In genomic region chr11:46338988-46339666, GRCh38 we compare ENCODE assay signal across 8 cellular contexts. TPM values are rescaled to one million over a fixed set of nuclear protein-coding genes. Genes with fewer than 3 reads are reported as not detected.
DNase-seq lines count a peak whose midpoint lies in the region; ATAC-seq and TF ChIP-seq lines count a peak whose summit lies in the region.

No MANE protein-coding gene starts in this region.

- H3K36me3 ChIP-seq in Peyer's patch, result no peaks in the 10 kb centered on the region
- no peaks in the 10 kb centered on the region for H3K36me3 ChIP-seq in left ventricle myocardium inferior

- intact Hi-C loops in left ventricle myocardium inferior (cut with micrococcal nuclease), result no loop called here
- intact Hi-C loops in sciatic nerve (cut with DNase I), result no loop called here

- H3K4me3 ChIP-seq in Peyer's patch (peak overlapping the region in 1 of 4 donors; percentile 8), left ventricle myocardium inferior (peak overlapping the region; percentile 57)

- H3K27me3 ChIP-seq in Peyer's patch (no peaks in the 10 kb centered on the region), left ventricle myocardium inferior (ENCODE audit: low read depth) (peaks cover 5% of the 10 kb centered on the region)

- H3K9me3 ChIP-seq in Peyer's patch (no peaks in the 10 kb centered on the region), left ventricle myocardium inferior (replicated peaks) (no peaks in the 10 kb centered on the region)

- H3K4me1 ChIP-seq in Peyer's patch, result no peaks in the 10 kb centered on the region
- H3K4me1 ChIP-seq in left ventricle myocardium inferior, result peaks cover 66% of the 10 kb centered on the region

- no peak for DNase-seq in HEK293T (ENCODE audit: extremely low spot score)
- no peak for DNase-seq in Peyer's patch
- peak; percentile 61 for DNase-seq in left ventricle myocardium inferior
- no peak for DNase-seq in sciatic nerve (ENCODE audit: low spot score)
- no peak for DNase-seq in germinal center (ENCODE audit: low spot score)
- no peak for DNase-seq in DMS53 (lab: John Stamatoyannopoulos, UW)
- DNase-seq in GM19238 (ENCODE audit: insufficient read length, low spot score), result no peak
- DNase-seq in stimulated activated CD4-positive, alpha-beta T cell treated with anti-CD3 and anti-CD28 coated beads, Interleukin-1b, Interleukin-23, amount 100 ng/mL, for 48 hours, result no peak

- TF ChIP-seq CTCF in Peyer's patch (IDR thresholded peaks at IDR 0.05), result no peak
- no peak for TF ChIP-seq CTCF in left ventricle myocardium inferior (IDR thresholded peaks at IDR 0.05; ENCODE audit: borderline replicate concordance)

- POLR2A ChIA-PET in HEK293T (lab: Yijun Ruan, JAX), result interaction anchor here (1.0 to 3.5 kb wide), 3 partner anchors 9 to 96 kb away, joined by 3 to 11 read pairs (median 7); no protein-coding TSS in a partner anchor

- H3K27ac ChIP-seq in Peyer's patch (peak overlapping the region in 3 of 4 donors; percentile 9 to 33 (median 17)), left ventricle myocardium inferior (replicated peaks) (peak overlapping the region; percentile 96)

- TF ChIP-seq POLR2A in Peyer's patch (IDR thresholded peaks at IDR 0.05), result no peak

- CTCF ChIA-PET in HEK293T (lab: Yijun Ruan, JAX), result interaction anchor here (0.6 to 1.3 kb wide), 3 partner anchors 8 to 202 kb away, joined by 3 to 4 read pairs (median 3); partner anchors contain the start of gene DGKZ

- peak; percentile 36 for ATAC-seq in sciatic nerve

TF ChIP-seq in HEK293T, 16 proteins besides CTCF, POLR2A, EP300 and RAD21:
- TF ChIP-seq BHLHE40 (IDR thresholded peaks at IDR 0.05; ENCODE audit: borderline replicate concordance) (no peak), ARNT (IDR thresholded peaks at IDR 0.05) (no peak), SP1 (IDR thresholded peaks at IDR 0.05) (no peak), SUZ12 (IDR thresholded peaks at IDR 0.05) (no peak), FOXM1 (IDR thresholded peaks at IDR 0.05; ENCODE audit: borderline replicate concordance) (no peak), FOXA1 (IDR thresholded peaks at IDR 0.05) (no peak), L3MBTL2 (conservative IDR thresholded peaks at IDR 0.05) (no peak)
- TF ChIP-seq, protein P1, sequence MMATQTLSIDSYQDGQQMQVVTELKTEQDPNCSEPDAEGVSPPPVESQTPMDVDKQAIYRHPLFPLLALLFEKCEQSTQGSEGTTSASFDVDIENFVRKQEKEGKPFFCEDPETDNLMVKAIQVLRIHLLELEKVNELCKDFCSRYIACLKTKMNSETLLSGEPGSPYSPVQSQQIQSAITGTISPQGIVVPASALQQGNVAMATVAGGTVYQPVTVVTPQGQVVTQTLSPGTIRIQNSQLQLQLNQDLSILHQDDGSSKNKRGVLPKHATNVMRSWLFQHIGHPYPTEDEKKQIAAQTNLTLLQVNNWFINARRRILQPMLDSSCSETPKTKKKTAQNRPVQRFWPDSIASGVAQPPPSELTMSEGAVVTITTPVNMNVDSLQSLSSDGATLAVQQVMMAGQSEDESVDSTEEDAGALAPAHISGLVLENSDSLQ (IDR thresholded peaks at IDR 0.05), result peak; percentile 60

RNA-seq across cellular contexts. Expression of gene DGKZ, which starts 8.1 kb away (rescaled TPM):
- total RNA-seq in Peyer's patch (100 to 1,000 TPM; 104 to 270 (median 200) TPM), left ventricle myocardium inferior (77.1 TPM), sciatic nerve (45.5 TPM)

RNA-seq across cellular contexts. Expression of gene MDK, which starts 42.3 kb away (rescaled TPM):
- total RNA-seq in Peyer's patch (100 to 1,000 TPM in 3 of 4 donors, 10 to 100 TPM in 1; 22.3 to 340 (median 205) TPM), left ventricle myocardium inferior (5.4 TPM), sciatic nerve (92.7 TPM)

RNA-seq across cellular contexts. Expression of gene CHRM4, which starts 52.4 kb away (rescaled TPM):
- total RNA-seq in Peyer's patch, result 10 to 100 TPM; 11.5 to 16.5 (median 13.0) TPM
- total RNA-seq in left ventricle myocardium inferior, result not detected
- total RNA-seq in sciatic nerve, result not detected

Comparison
In these comparisons a context has a peak if more than half of its experiments do, and no peak if none do; other contexts are left out.
1. RNA of gene CHRM4, which starts 52.4 kb away (total RNA-seq): 11.5 to 16.5 TPM in Peyer's patch; not detected in sciatic nerve (single experiment) and not detected in left ventricle myocardium inferior (single experiment); every median in the first group is over 10 times any median in the second.